In the genomic region with DNA sequence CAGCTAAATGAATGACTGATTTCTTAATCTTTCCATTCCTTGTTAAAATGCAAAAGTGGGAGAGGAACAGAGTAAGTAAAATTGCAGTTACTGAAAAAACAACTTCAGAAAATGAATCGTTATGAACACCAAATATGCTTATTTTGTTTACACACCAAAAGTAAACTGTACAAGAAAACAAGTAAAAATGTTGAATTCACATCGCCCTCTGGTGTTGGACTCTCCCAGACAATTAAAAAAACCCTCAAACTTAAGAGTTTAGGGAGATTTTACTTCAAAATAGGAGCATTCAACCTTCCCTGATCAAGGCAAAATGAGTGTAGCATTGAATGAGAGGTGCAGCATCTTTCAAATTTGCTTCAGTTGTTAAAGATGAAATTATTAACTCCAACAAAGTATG, we compare ENCODE assay signal across 11 cellular contexts. TPM values are rescaled to one million over a fixed set of nuclear protein-coding genes. Genes with fewer than 3 reads are reported as not detected.
A peak's percentile ranks its signal among the peaks of the same experiment; 100 is the strongest.
DNase-seq lines count a peak whose midpoint lies in the region; ATAC-seq, FAIRE-seq and TF ChIP-seq lines count a peak whose summit lies in the region.
"Had no signal": no experiment of that assay in that cellular context is flagged by ENCODE, and none has a peak within 500 bp of the region (broad histone marks: within the 10 kb centered on the region; RNA-seq: fewer than 3 reads in every experiment).

No MANE protein-coding gene starts in this region.

- H3K36me3 Mint-ChIP-seq in activated T-helper 17 cell treated with anti-CD3 and anti-CD28 coated beads, Interleukin-2, amount 50 U/mL, for 72 hours (ENCODE audit: low read depth) = no peaks in the 10 kb centered on the region

- no peak overlapping the region for H3K27ac Mint-ChIP-seq in activated T-helper 17 cell treated with anti-CD3 and anti-CD28 coated beads, Interleukin-2, amount 50 U/mL, for 72 hours
- H3K27ac Mint-ChIP-seq: activated T-helper 1 cell treated with anti-CD3 and anti-CD28 coated beads, Interleukin-12 subunit alpha, Interleukin-12 subunit beta, Interleukin-2, Interleukin-4 antibody, amounts not matched to agents 30 ng/mL and 10 ng/mL and 1 ng/mL, durations not matched to agents 14 hours and 24 hours and 36 hours had no signal

- FAIRE-seq in A204.1 (lab: Jason Lieb, UNC) = peak; percentile 6
- FAIRE-seq: TTC549 had no signal

- H3K4me3 Mint-ChIP-seq in activated T-helper 17 cell treated with anti-CD3 and anti-CD28 coated beads, Interleukin-2, amount 50 U/mL, for 72 hours = no peak overlapping the region
- H3K4me3 Mint-ChIP-seq: activated T-helper 1 cell treated with anti-CD3 and anti-CD28 coated beads, Interleukin-12 subunit alpha, Interleukin-12 subunit beta, Interleukin-2, Interleukin-4 antibody, amounts not matched to agents 30 ng/mL and 10 ng/mL and 1 ng/mL, durations not matched to agents 14 hours and 24 hours and 36 hours had no signal

- no peak for ATAC-seq in GM18517 (IDR thresholded peaks at IDR 0.05; ENCODE audit: unreplicated experiment)
- no peak for ATAC-seq in activated T-helper 17 cell treated with anti-CD3 and anti-CD28 coated beads, Interleukin-2, amount 50 U/mL, for 72 hours (replicated peaks)
- ATAC-seq: right cardiac atrium had no signal

- DNase-seq in RPMI8226 = peak; percentile 9
- DNase-seq in fibroblast of pulmonary artery (ENCODE audit: low read depth) = peak; percentile 28
- no peak for DNase-seq in cerebellum (ENCODE audit: low spot score)
- no peak for DNase-seq in activated CD4-positive, alpha-beta T cell treated with anti-CD3 and anti-CD28 coated beads, Interleukin-2, amount 50 U/mL, for 48 hours
- DNase-seq: right cardiac atrium had no signal

- H3K27me3 Mint-ChIP-seq in activated T-helper 17 cell treated with anti-CD3 and anti-CD28 coated beads, Interleukin-2, amount 50 U/mL, for 72 hours = no peaks in the 10 kb centered on the region

- H3K4me3 ChIP-seq in fibroblast of pulmonary artery (replicated peaks; ENCODE audit: low read depth, low read length) = no peak overlapping the region

- peak; percentile 4 for TF ChIP-seq CTCF in GM12873 (IDR thresholded peaks at IDR 0.05; ENCODE audit: insufficient read depth, low read depth, low read length, missing control alignments)
- peak; percentile 41 for TF ChIP-seq CTCF in fibroblast of pulmonary artery (IDR thresholded peaks at IDR 0.05; ENCODE audit: low read length, missing control alignments)

- no peaks in the 10 kb centered on the region for H3K4me1 Mint-ChIP-seq in activated T-helper 17 cell treated with anti-CD3 and anti-CD28 coated beads, Interleukin-2, amount 50 U/mL, for 72 hours

- H3K9me3 Mint-ChIP-seq in activated T-helper 17 cell treated with anti-CD3 and anti-CD28 coated beads, Interleukin-2, amount 50 U/mL, for 72 hours = no peaks in the 10 kb centered on the region
- H3K9me3 Mint-ChIP-seq: activated T-helper 1 cell treated with anti-CD3 and anti-CD28 coated beads, Interleukin-12 subunit alpha, Interleukin-12 subunit beta, Interleukin-2, Interleukin-4 antibody, amounts not matched to agents 30 ng/mL and 10 ng/mL and 1 ng/mL, durations not matched to agents 14 hours and 24 hours and 36 hours had no signal

RNA-seq across cellular contexts. Expression of a gene that starts 19.4 kb away (rescaled TPM):
- 131 TPM for total RNA-seq in cerebellum
- not detected for total RNA-seq in activated T-helper 17 cell treated with anti-CD3 and anti-CD28 coated beads, Interleukin-2, amount 50 U/mL, for 72 hours
- total RNA-seq: activated T-helper 1 cell treated with anti-CD3 and anti-CD28 coated beads, Interleukin-12 subunit alpha, Interleukin-12 subunit beta, Interleukin-2, Interleukin-4 antibody, amounts not matched to agents 30 ng/mL and 10 ng/mL and 1 ng/mL, durations not matched to agents 14 hours and 24 hours and 36 hours had no signal

Comparison
In these comparisons a context has a peak if more than half of its experiments do, and no peak if none do; other contexts are left out.
1. DNase-seq: peak in RPMI8226 (single experiment) and fibroblast of pulmonary artery (single experiment); none in cerebellum (single experiment) and activated CD4-positive, alpha-beta T cell treated with anti-CD3 and anti-CD28 coated beads, Interleukin-2, amount 50 U/mL, for 48 hours (0 of 2).
2. RNA of a gene that starts 19.4 kb away (total RNA-seq): 131 TPM in cerebellum (single experiment); not detected in activated T-helper 17 cell treated with anti-CD3 and anti-CD28 coated beads, Interleukin-2, amount 50 U/mL, for 72 hours; every median in the first group is over 100 times any median in the second.